ENCODE assay signal across 23 cellular contexts in the genomic region with DNA sequence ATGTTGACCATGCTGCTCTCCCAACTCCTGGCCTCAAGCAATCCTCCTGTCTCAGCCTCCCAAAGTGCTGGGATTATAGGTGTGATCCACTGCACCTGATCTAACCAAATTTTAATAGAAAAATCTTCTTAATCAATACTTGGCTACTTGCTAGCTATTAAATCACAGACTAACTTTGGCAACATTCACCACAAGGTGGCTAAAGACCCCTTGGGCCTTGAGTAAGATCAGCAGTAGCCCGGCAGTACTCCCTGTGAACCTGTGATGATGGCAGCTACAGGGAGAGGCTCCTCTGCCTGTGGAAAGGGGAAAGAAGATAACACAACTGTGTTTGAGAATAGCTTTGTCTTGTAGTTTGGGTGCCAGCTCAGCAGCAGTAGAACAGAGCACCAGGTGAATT.
DNase-seq lines count a peak whose midpoint lies in the region; ATAC-seq and TF ChIP-seq lines count a peak whose summit lies in the region.
"Had no signal": no experiment of that assay in that cellular context is flagged by ENCODE, and none has a peak within 500 bp of the region (broad histone marks: within the 10 kb centered on the region; RNA-seq: fewer than 3 reads in every experiment).

No MANE protein-coding gene starts in this region.

- ATAC-seq in GM23338 (peak; percentile 56; the same call in 1 of the 3 replicates), GM21526 (IDR thresholded peaks at IDR 0.05; ENCODE audit: low FRiP score, unreplicated experiment) (no peak), GM19324 (IDR thresholded peaks at IDR 0.05; ENCODE audit: low FRiP score, unreplicated experiment) (no peak)
- ATAC-seq: A549, GM12878 had no signal

- no peak overlapping the region for H4K5ac ChIP-seq in mesendoderm (ENCODE audit: low read length)

- H3K27me3 ChIP-seq in GM23338 (ENCODE audit: insufficient read depth): no peaks in the 10 kb centered on the region
- H3K27me3 ChIP-seq in endodermal cell (ENCODE audit: control insufficient read depth, insufficient read depth, low read length, poor library complexity, severe bottlenecking): no peaks in the 10 kb centered on the region
- H3K27me3 ChIP-seq in mesendoderm (ENCODE audit: insufficient read depth, low read length, poor library complexity): no peaks in the 10 kb centered on the region
- H3K27me3 ChIP-seq: BE2C; BLaER1 treated with 17β-estradiol and CSF1 and Interleukin-3, amounts not matched to agents 10 nM and 100 nM had no signal

- WGBS in endodermal cell (ENCODE audit: insufficient coverage in 1 of 2, insufficient read length in 1 of 2), 2 experiments: 93% methylated on average over 1 of the region's 1 CpG; no CpG with 5 or more reads in 1 of the 2 experiments
- WGBS in mesendoderm (ENCODE audit: extremely low coverage, insufficient coverage, low lambda C conversion rate): no CpG with 5 or more reads among the region's 1 CpG

- no peaks in the 10 kb centered on the region for H3K79me2 ChIP-seq in GM23338 (replicated peaks; ENCODE audit: insufficient read depth)
- no peaks in the 10 kb centered on the region for H3K79me2 ChIP-seq in mesendoderm (ENCODE audit: control insufficient read depth, insufficient read depth, low read length)

- H3K4ac ChIP-seq in mesendoderm (ENCODE audit: low read depth, low read length): no peak overlapping the region

- H3K9ac ChIP-seq in endodermal cell (ENCODE audit: extremely low read depth, low read length, poor library complexity, severe bottlenecking): no peak overlapping the region
- H3K9ac ChIP-seq in mesendoderm (ENCODE audit: low read length): no peak overlapping the region
- H3K9ac ChIP-seq: BLaER1 treated with 17β-estradiol and CSF1 and Interleukin-3, amounts not matched to agents 10 nM and 100 nM; GM23248 had no signal

- H3F3A ChIP-seq in GM23338 (replicated peaks; ENCODE audit: low read depth): no peaks in the 10 kb centered on the region

- H2BK120ac ChIP-seq in mesendoderm (ENCODE audit: low read depth, low read length): no peak overlapping the region

- H3K4me1 Mint-ChIP-seq in GM23338 (peaks cover 14% of the 10 kb centered on the region; the same call in 2 of the 3 replicates), endodermal cell (no peaks in the 10 kb centered on the region), endothelial cell (ENCODE audit: unreplicated experiment) (no peaks in the 10 kb centered on the region)
- H3K4me1 Mint-ChIP-seq: CD14-positive monocyte; CD8-positive, alpha-beta memory T cell had no signal

- H2AFZ ChIP-seq in GM23338: no peak overlapping the region
- H2AFZ ChIP-seq: GM23248 had no signal

- H4K8ac ChIP-seq in mesendoderm (ENCODE audit: low read depth, low read length): no peak overlapping the region

- H3K4me3 Mint-ChIP-seq in GM23338: no peak overlapping the region
- no peak overlapping the region for H3K4me3 Mint-ChIP-seq in endodermal cell
- no peak overlapping the region for H3K4me3 Mint-ChIP-seq in endothelial cell (ENCODE audit: unreplicated experiment)
- H3K4me3 Mint-ChIP-seq: CD14-positive monocyte; CD4-positive, alpha-beta T cell; CD8-positive, alpha-beta memory T cell had no signal

- H2AK5ac ChIP-seq in mesendoderm (ENCODE audit: low read length): no peak overlapping the region

- H3K9me3 ChIP-seq in endodermal cell (ENCODE audit: control insufficient read depth, low read length): peaks cover 3% of the 10 kb centered on the region
- H3K9me3 ChIP-seq: BE2C had no signal

- H3K9me3 Mint-ChIP-seq in GM23338 (peaks cover 9% of the 10 kb centered on the region; the same call in 2 of the 3 replicates), endodermal cell (peaks cover 8% of the 10 kb centered on the region), endothelial cell (ENCODE audit: unreplicated experiment) (no peaks in the 10 kb centered on the region)

- H4K20me1 ChIP-seq in GM23338 (replicated peaks; ENCODE audit: insufficient read depth): no peaks in the 10 kb centered on the region
- H4K20me1 ChIP-seq: BLaER1 treated with 17β-estradiol and CSF1 and Interleukin-3, amounts not matched to agents 10 nM and 100 nM had no signal

- TF ChIP-seq CTCF in GM23338 (conservative IDR thresholded peaks at IDR 0.05; ENCODE audit: low read depth in 2 of 2): peak; percentile 53
- TF ChIP-seq CTCF in endodermal cell (conservative IDR thresholded peaks at IDR 0.05): peak; percentile 53
- TF ChIP-seq CTCF in endothelial cell (IDR thresholded peaks at IDR 0.05; ENCODE audit: unreplicated experiment): no peak

- H3K36me3 ChIP-seq in GM23338 (ENCODE audit: insufficient read depth): no peaks in the 10 kb centered on the region; the same call in 1 of the 2 replicates
- H3K36me3 ChIP-seq in endodermal cell (ENCODE audit: control insufficient read depth, insufficient read depth, low read length): no peaks in the 10 kb centered on the region
- no peaks in the 10 kb centered on the region for H3K36me3 ChIP-seq in mesendoderm (ENCODE audit: control insufficient read depth, insufficient read depth, low read length)
- H3K36me3 ChIP-seq: BE2C; BLaER1 treated with 17β-estradiol and CSF1 and Interleukin-3, amounts not matched to agents 10 nM and 100 nM had no signal

- H3K27ac ChIP-seq in GM23338 (ENCODE audit: low read depth) (no peak overlapping the region), endodermal cell (ENCODE audit: low read depth, low read length) (no peak overlapping the region), mesendoderm (ENCODE audit: low read depth, low read length) (no peak overlapping the region)
- H3K27ac ChIP-seq: A549; BLaER1 treated with 17β-estradiol and CSF1 and Interleukin-3, amounts not matched to agents 10 nM and 100 nM; GM23248 had no signal

- H3K27me3 Mint-ChIP-seq in GM23338 (ENCODE audit: insufficient read depth, low read depth, poor library complexity) (peaks cover 1% of the 10 kb centered on the region), endodermal cell (ENCODE audit: insufficient read depth) (no peaks in the 10 kb centered on the region), endothelial cell (ENCODE audit: unreplicated experiment) (no peaks in the 10 kb centered on the region)
- H3K27me3 Mint-ChIP-seq: CD4-positive, alpha-beta T cell had no signal

- H3K56ac ChIP-seq in mesendoderm (ENCODE audit: low read length): no peak overlapping the region

- peaks cover 5% of the 10 kb centered on the region; the same call in 2 of the 3 replicates for H3K36me3 Mint-ChIP-seq in GM23338 (ENCODE audit: low read depth)
- no peaks in the 10 kb centered on the region for H3K36me3 Mint-ChIP-seq in endodermal cell (ENCODE audit: low read depth)
- H3K36me3 Mint-ChIP-seq in endothelial cell (ENCODE audit: low read depth, unreplicated experiment): no peaks in the 10 kb centered on the region
- H3K36me3 Mint-ChIP-seq: CD14-positive monocyte had no signal

- H2BK15ac ChIP-seq in mesendoderm (replicated peaks; ENCODE audit: low read depth): no peak overlapping the region

- H2BK5ac ChIP-seq in mesendoderm (ENCODE audit: low read length): no peak overlapping the region

- peaks cover 6% of the 10 kb centered on the region for H3K4me1 ChIP-seq in GM23338 (ENCODE audit: insufficient read depth)
- no peaks in the 10 kb centered on the region for H3K4me1 ChIP-seq in endodermal cell (ENCODE audit: control insufficient read depth, insufficient read depth, low read length)
- H3K4me1 ChIP-seq in mesendoderm (ENCODE audit: control insufficient read depth, low read depth, low read length): no peaks in the 10 kb centered on the region
- H3K4me1 ChIP-seq: BE2C; BLaER1 treated with 17β-estradiol and CSF1 and Interleukin-3, amounts not matched to agents 10 nM and 100 nM had no signal

- H3K4me3 ChIP-seq in GM23338 (no peak overlapping the region), endodermal cell (ENCODE audit: low read length) (no peak overlapping the region), mesendoderm (ENCODE audit: low read length) (no peak overlapping the region)
- H3K4me3 ChIP-seq in Jurkat, Clone E6-1 (ENCODE audit: low read length): no peak overlapping the region
- H3K4me3 ChIP-seq: A549; BLaER1 treated with 17β-estradiol and CSF1 and Interleukin-3, amounts not matched to agents 10 nM and 100 nM; GM12878; GM23248 had no signal

- H3K27ac Mint-ChIP-seq in GM23338: no peak overlapping the region
- H3K27ac Mint-ChIP-seq in endodermal cell: no peak overlapping the region
- no peak overlapping the region for H3K27ac Mint-ChIP-seq in endothelial cell (ENCODE audit: unreplicated experiment)
- H3K27ac Mint-ChIP-seq: CD4-positive, alpha-beta T cell; CD8-positive, alpha-beta memory T cell had no signal

- H3K4me2 ChIP-seq in GM23338: no peak overlapping the region
- H3K4me2 ChIP-seq in mesendoderm (ENCODE audit: low read length): no peak overlapping the region
- H3K4me2 ChIP-seq: A549; BLaER1 treated with 17β-estradiol and CSF1 and Interleukin-3, amounts not matched to agents 10 nM and 100 nM had no signal

- DNase-seq in GM23338 (ENCODE audit: low spot score): peak; percentile 49
- DNase-seq in Jurkat, Clone E6-1 (ENCODE audit: low read depth, low spot score): peak; percentile 2
- DNase-seq in endodermal cell: no peak
- DNase-seq in mesendoderm: peak; percentile 30
- no peak for DNase-seq in endothelial cell (ENCODE audit: low spot score)
- DNase-seq: 8988T; ACHN; AML-193; BE2C; CD4-positive, alpha-beta T cell; CD8-positive, alpha-beta memory T cell; DMS 273 treated with DMSO at 0.1 percent for 48 hours; DMS79; EL; GDM1; GM23248; HCEC 1CT had no signal

- no peaks in the 10 kb centered on the region for H3K79me1 ChIP-seq in mesendoderm (ENCODE audit: low read length)

- no peak overlapping the region for H3K23ac ChIP-seq in mesendoderm (ENCODE audit: low read length)

- H3K18ac ChIP-seq in mesendoderm (ENCODE audit: low read length): no peak overlapping the region

- H3K9me2 ChIP-seq in GM23338 (ENCODE audit: insufficient read depth): no peaks in the 10 kb centered on the region

TF ChIP-seq in GM23338, 12 proteins besides CTCF, POLR2A, EP300 and RAD21 (continues in another document):
- TF ChIP-seq ZNF114 (CRISPR knock-in tag; IDR thresholded peaks at IDR 0.05): no peak
- TF ChIP-seq EZH2phosphoT487 (IDR thresholded peaks at IDR 0.05; ENCODE audit: unreplicated experiment): no peak
- TF ChIP-seq ZNF331 (CRISPR knock-in tag; IDR thresholded peaks at IDR 0.05; ENCODE audit: low read depth): no peak
- TF ChIP-seq POLR2AphosphoS5 (IDR thresholded peaks at IDR 0.05; ENCODE audit: low read depth): no peak
- TF ChIP-seq CREB1 (CRISPR knock-in tag; IDR thresholded peaks at IDR 0.05; ENCODE audit: low read depth): no peak

Comparison
In these comparisons a context has a peak if more than half of its experiments do, and no peak if none do; other contexts are left out.
1. DNase-seq: peak in GM23338 (single experiment), Jurkat, Clone E6-1 (single experiment) and mesendoderm (single experiment); none in endodermal cell (single experiment) and endothelial cell (single experiment).